Comparison of ENCODE assay signal across 7 cellular contexts in the genomic region with DNA sequence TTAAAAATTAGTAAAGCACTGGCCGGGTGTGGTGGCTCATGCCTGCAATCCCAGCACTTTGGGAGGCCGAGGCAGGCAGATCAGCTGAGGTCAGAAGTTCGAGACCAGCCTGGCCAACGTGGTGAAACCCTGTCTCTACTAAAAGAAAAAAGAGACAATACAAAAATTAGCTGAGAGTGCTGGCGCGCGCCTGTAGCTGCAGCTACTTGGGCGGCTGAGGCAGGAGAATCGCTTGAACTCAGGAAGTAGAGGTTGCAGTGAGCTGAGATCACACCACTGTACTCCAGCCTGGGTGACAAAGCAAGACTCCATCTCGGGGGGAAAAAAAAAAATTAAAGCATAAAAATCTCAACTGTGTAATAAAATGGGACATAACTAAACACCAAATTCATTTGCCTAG. TPM values are rescaled to one million over a fixed set of nuclear protein-coding genes. Genes with fewer than 3 reads are reported as not detected.
DNase-seq lines count a peak whose midpoint lies in the region; ATAC-seq and TF ChIP-seq lines count a peak whose summit lies in the region.
"Not testable (repeated sequence)": the region's sequence is repeated elsewhere in the genome, so short reads cannot be mapped to it uniquely, and the experiment has no call there.

No MANE protein-coding gene starts in this region.

- ATAC-seq in activated T-cell treated with anti-CD3 and anti-CD28 coated beads, Interleukin-2, amount 50 U/mL, for 4 hours: not testable (repeated sequence)

- not testable (repeated sequence) for H3K4me3 ChIP-seq in CD4-positive, alpha-beta memory T cell (ENCODE audit: low read length in 2 of 2)

- H3K4me1 Mint-ChIP-seq in CD4-positive, alpha-beta memory T cell: peaks cover 59 to 85% (median 69%) of the 10 kb centered on the region in 4 donors
- peaks cover 74% of the 10 kb centered on the region for H3K4me1 Mint-ChIP-seq in activated T-cell treated with anti-CD3 and anti-CD28 coated beads, Interleukin-2, amount 50 U/mL, for 4 hours (ENCODE audit: low read depth)
- peaks cover 58% of the 10 kb centered on the region for H3K4me1 Mint-ChIP-seq in activated naive CD4-positive, alpha-beta T cell treated with anti-CD3 and anti-CD28 coated beads, Interleukin-2, amount 10 ng/mL, durations not matched to agents 7 days and 5 days
- H3K4me1 Mint-ChIP-seq in chondrocyte (ENCODE audit: low read depth) (peaks cover 74% of the 10 kb centered on the region), nephron progenitor cell (peaks cover 12% of the 10 kb centered on the region)

- H3K27ac Mint-ChIP-seq in CD4-positive, alpha-beta memory T cell: peak overlapping the region; percentile 72 to 92 (median 88)
- H3K27ac Mint-ChIP-seq in activated naive CD4-positive, alpha-beta T cell treated with anti-CD3 and anti-CD28 coated beads, Interleukin-2, amount 10 ng/mL, durations not matched to agents 7 days and 5 days: peak overlapping the region; percentile 77
- H3K27ac Mint-ChIP-seq in chondrocyte (ENCODE audit: unreplicated experiment) (peak overlapping the region; percentile 22), nephron progenitor cell (peak overlapping the region; percentile 45)

- H3K27me3 Mint-ChIP-seq in CD4-positive, alpha-beta memory T cell; activated T-cell treated with anti-CD3 and anti-CD28 coated beads, Interleukin-2, amount 50 U/mL, for 4 hours (ENCODE audit: low read depth); activated naive CD4-positive, alpha-beta T cell treated with anti-CD3 and anti-CD28 coated beads, Interleukin-2, amount 10 ng/mL, durations not matched to agents 7 days and 5 days; chondrocyte (ENCODE audit: low read depth); nephron progenitor cell (ENCODE audit: low read depth, poor library complexity): not testable (repeated sequence)

- DNase-seq in CD4-positive, alpha-beta memory T cell: peak in 4 of 5 donors; percentile 22 to 63 (median 42)
- DNase-seq in T-helper 1 cell: peak in 3 of 5 donors; percentile 14 to 55 (median 21)
- peak; percentile 39 for DNase-seq in activated CD4-positive, alpha-beta T cell treated with anti-CD3 and anti-CD28 coated beads, Interleukin-2, amount 50 U/mL, for 1 hour
- not testable (repeated sequence) for DNase-seq in activated T-cell treated with anti-CD3 and anti-CD28 coated beads, Interleukin-2, amount 50 U/mL, for 4 hours; chondrocyte (ENCODE audit: low spot score); nephron progenitor cell
- peak; percentile 57 for DNase-seq in activated naive CD4-positive, alpha-beta T cell treated with anti-CD3 and anti-CD28 coated beads, Interleukin-2, amount 10 ng/mL, durations not matched to agents 7 days and 5 days

- CTCF ChIA-PET in CD4-positive, alpha-beta memory T cell (lab: Charles Lee; ENCODE audit: partially characterized antibody): interaction anchor here (1.5 kb wide), 1 partner anchor 10 kb away, joined by 4 read pairs; no protein-coding TSS in a partner anchor
- CTCF ChIA-PET in activated naive CD4-positive, alpha-beta T cell treated with anti-CD3 and anti-CD28 coated beads, Interleukin-2, amount 10 ng/mL, durations not matched to agents 7 days and 5 days (lab: Charles Lee): interaction anchor here (0.5 to 1.1 kb wide), 2 partner anchors 18 to 89 kb away, joined by 3 read pairs; no protein-coding TSS in a partner anchor

- H3K4me3 Mint-ChIP-seq in CD4-positive, alpha-beta memory T cell: peak overlapping the region in 7 of 8 donors; percentile 50 to 77 (median 65)
- peak overlapping the region; percentile 52 for H3K4me3 Mint-ChIP-seq in activated T-cell treated with anti-CD3 and anti-CD28 coated beads, Interleukin-2, amount 50 U/mL, for 4 hours
- not testable (repeated sequence) for H3K4me3 Mint-ChIP-seq in activated naive CD4-positive, alpha-beta T cell treated with anti-CD3 and anti-CD28 coated beads, Interleukin-2, amount 10 ng/mL, durations not matched to agents 7 days and 5 days; chondrocyte (ENCODE audit: unreplicated experiment); nephron progenitor cell

- H3K4me1 ChIP-seq in CD4-positive, alpha-beta memory T cell (ENCODE audit: insufficient read depth, low read length): peaks cover 89% of the 10 kb centered on the region

- not testable (repeated sequence) for H3K27me3 ChIP-seq in CD4-positive, alpha-beta memory T cell (ENCODE audit: insufficient read depth, low read length)

- H3K36me3 ChIP-seq in CD4-positive, alpha-beta memory T cell (ENCODE audit: insufficient read depth, low read length): not testable (repeated sequence)

- H3K9me3 ChIP-seq in CD4-positive, alpha-beta memory T cell (ENCODE audit: control insufficient read depth in 1 of 2, low read length in 2 of 2): not testable (repeated sequence)

- not testable (repeated sequence) for H3K27ac ChIP-seq in CD4-positive, alpha-beta memory T cell (ENCODE audit: low read depth, low read length)

- H3K9me3 Mint-ChIP-seq in CD4-positive, alpha-beta memory T cell; activated T-cell treated with anti-CD3 and anti-CD28 coated beads, Interleukin-2, amount 50 U/mL, for 4 hours; activated naive CD4-positive, alpha-beta T cell treated with anti-CD3 and anti-CD28 coated beads, Interleukin-2, amount 10 ng/mL, durations not matched to agents 7 days and 5 days; chondrocyte (ENCODE audit: low read depth): not testable (repeated sequence)
- H3K9me3 Mint-ChIP-seq in nephron progenitor cell: peaks cover 73% of the 10 kb centered on the region

- not testable (repeated sequence) for TF ChIP-seq CTCF in chondrocyte (IDR thresholded peaks at IDR 0.05); nephron progenitor cell (IDR thresholded peaks at IDR 0.05)

- intact Hi-C loops in CD4-positive, alpha-beta memory T cell (cut with micrococcal nuclease): not testable (repeated sequence)

- not testable (repeated sequence) for H3K36me3 Mint-ChIP-seq in CD4-positive, alpha-beta memory T cell; chondrocyte (ENCODE audit: low read depth)
- peaks cover 12% of the 10 kb centered on the region for H3K36me3 Mint-ChIP-seq in activated T-cell treated with anti-CD3 and anti-CD28 coated beads, Interleukin-2, amount 50 U/mL, for 4 hours (ENCODE audit: insufficient read depth)
- peaks cover 35% of the 10 kb centered on the region for H3K36me3 Mint-ChIP-seq in activated naive CD4-positive, alpha-beta T cell treated with anti-CD3 and anti-CD28 coated beads, Interleukin-2, amount 10 ng/mL, durations not matched to agents 7 days and 5 days
- H3K36me3 Mint-ChIP-seq in nephron progenitor cell (ENCODE audit: low read depth): peaks cover 95% of the 10 kb centered on the region

- POLR2A ChIA-PET in CD4-positive, alpha-beta memory T cell (lab: Charles Lee; ENCODE audit: partially characterized antibody): interaction anchor here (0.6 to 2.8 kb wide), 3 partner anchors 56 to 221 kb away, joined by 3 to 11 read pairs (median 3); no protein-coding TSS in a partner anchor

RNA-seq across cellular contexts. Expression of a gene that starts 58.1 kb away (rescaled TPM):
- 100 to 1,000 TPM; 159 to 172 TPM for total RNA-seq in CD4-positive, alpha-beta memory T cell
- polyA plus RNA-seq in CD4-positive, alpha-beta memory T cell: 10 to 100 TPM; 20.1 to 42.1 TPM
- total RNA-seq in activated T-cell treated with anti-CD3 and anti-CD28 coated beads, Interleukin-2, amount 50 U/mL, for 4 hours: 100 to 1,000 TPM; 141 to 161 (median 154) TPM
- 225 to 372 TPM (median 357 TPM) in 3 replicates for total RNA-seq in chondrocyte

Comparison
In these comparisons a context has a peak if more than half of its experiments do, and no peak if none do; other contexts are left out.
1. H3K27ac Mint-ChIP-seq: peak in every context shown above with its lines; median percentile 88 in CD4-positive, alpha-beta memory T cell; 77 in activated naive CD4-positive, alpha-beta T cell treated with anti-CD3 and anti-CD28 coated beads, Interleukin-2, amount 10 ng/mL, durations not matched to agents 7 days and 5 days; 45 in nephron progenitor cell; 22 in chondrocyte.